ENCODE assay signal across 12 cellular contexts in the genomic region with DNA sequence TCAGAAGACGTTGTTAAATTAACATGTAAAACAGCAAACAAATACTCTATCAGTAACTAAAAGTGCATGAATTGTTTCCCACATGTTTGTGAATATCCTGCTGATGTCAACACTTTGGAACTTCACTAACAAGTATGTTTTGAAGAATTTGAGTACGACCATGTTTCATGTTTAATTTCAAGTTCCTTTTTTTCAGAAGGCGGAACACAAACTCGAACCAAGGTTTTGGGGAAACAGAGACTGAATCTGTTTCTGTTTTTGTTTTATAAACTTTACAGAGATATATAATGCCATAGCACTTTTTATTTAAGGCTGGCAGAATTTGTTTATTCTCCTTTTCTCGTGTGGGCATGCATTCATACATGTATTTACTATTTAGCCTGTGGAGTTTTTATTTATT.
DNase-seq lines count a peak whose midpoint lies in the region; ATAC-seq and TF ChIP-seq lines count a peak whose summit lies in the region.
"Had no signal": no experiment of that assay in that cellular context is flagged by ENCODE, and none has a peak within 500 bp of the region (broad histone marks: within the 10 kb centered on the region; RNA-seq: fewer than 3 reads in every experiment).

No MANE protein-coding gene starts in this region.

- POLR2A ChIA-PET in GM10248 (lab: Yijun Ruan, JAX) = no interaction called here

- H3K27ac Mint-ChIP-seq in HFFc6 = peak overlapping the region; percentile 63

- no peaks in the 10 kb centered on the region for H3K27me3 ChIP-seq in SJSA1 (replicated peaks)
- no peaks in the 10 kb centered on the region for H3K27me3 ChIP-seq in hepatocyte
- H3K27me3 ChIP-seq in gastrocnemius medialis = no peaks in the 10 kb centered on the region
- H3K27me3 ChIP-seq: suprapubic skin had no signal

- no peaks in the 10 kb centered on the region for H3K9me2 ChIP-seq in hepatocyte (replicated peaks; ENCODE audit: insufficient read depth)

- intact Hi-C loops in gastrocnemius medialis (cut with DNase I; ENCODE audit: low total_unique reads) = loop anchor here (2.0 to 5.0 kb wide), 2 partner anchors 109 to 513 kb away; no protein-coding TSS in a partner anchor

- peaks cover 49% of the 10 kb centered on the region for H3K4me1 ChIP-seq in SJSA1 (replicated peaks)
- H3K4me1 ChIP-seq in hepatocyte (ENCODE audit: insufficient read depth) = peaks cover 32% of the 10 kb centered on the region
- H3K4me1 ChIP-seq in gastrocnemius medialis = peaks cover 21 to 27% of the 10 kb centered on the region in 2 donors
- H3K4me1 ChIP-seq: suprapubic skin had no signal

- no peak for TF ChIP-seq POLR2A in gastrocnemius medialis (IDR thresholded peaks at IDR 0.05)

- H2AFZ ChIP-seq in hepatocyte = no peak overlapping the region

- TF ChIP-seq CTCF in HFFc6 (IDR thresholded peaks at IDR 0.05) = no peak
- no peak for TF ChIP-seq CTCF in hepatocyte (IDR thresholded peaks at IDR 0.05; ENCODE audit: poor library complexity)
- no peak for TF ChIP-seq CTCF in gastrocnemius medialis (IDR thresholded peaks at IDR 0.05 in 4 of 5, conservative IDR thresholded peaks at IDR 0.05 in 1 of 5)
- no peak for TF ChIP-seq CTCF in GM10248 (IDR thresholded peaks at IDR 0.05; ENCODE audit: control extremely low read depth, extremely low read depth, low read depth, missing control alignments)

- 70% methylated on average over 5 of the region's 5 CpGs for WGBS in hepatocyte (ENCODE audit: low lambda C conversion rate, missing lambda C conversion rate)

- H3K79me2 ChIP-seq in hepatocyte = no peaks in the 10 kb centered on the region

- CTCF ChIA-PET in GM10248 (lab: Yijun Ruan, JAX) = no interaction called here

- H3K9me3 ChIP-seq in SJSA1 (replicated peaks) (no peaks in the 10 kb centered on the region), hepatocyte (ENCODE audit: low read depth) (no peaks in the 10 kb centered on the region), gastrocnemius medialis (no peaks in the 10 kb centered on the region)
- H3K9me3 ChIP-seq: suprapubic skin had no signal

- no peaks in the 10 kb centered on the region for H3K9me3 Mint-ChIP-seq in HFFc6

- no peak for ATAC-seq in gastrocnemius medialis
- ATAC-seq in HG03045 (IDR thresholded peaks at IDR 0.05; ENCODE audit: unreplicated experiment) = no peak

- H4K20me1 ChIP-seq in hepatocyte (ENCODE audit: insufficient read depth, poor library complexity, severe bottlenecking) = no peaks in the 10 kb centered on the region

- H3K27ac ChIP-seq in SJSA1 (peak overlapping the region; percentile 58), hepatocyte (peak overlapping the region; percentile 41), gastrocnemius medialis (peak overlapping the region; percentile 59 to 66 (median 65))
- H3K27ac ChIP-seq: suprapubic skin had no signal

- no peaks in the 10 kb centered on the region for H3K36me3 ChIP-seq in SJSA1
- H3K36me3 ChIP-seq in hepatocyte (replicated peaks; ENCODE audit: insufficient read depth, low read depth) = no peaks in the 10 kb centered on the region
- H3K36me3 ChIP-seq in gastrocnemius medialis = no peaks in the 10 kb centered on the region
- H3K36me3 ChIP-seq: suprapubic skin had no signal

- H3K27me3 Mint-ChIP-seq in HFFc6 (ENCODE audit: insufficient read depth) = no peaks in the 10 kb centered on the region; the same call in 1 of the 2 replicates

- no peak overlapping the region for H3K4me2 ChIP-seq in hepatocyte

- DNase-seq in HFFc6 (no peak), SJSA1 (ENCODE audit: low read depth in 1 of 2, low spot score in 2 of 2) (peak in 1 of 2 experiments; percentile 50), hepatocyte (ENCODE audit: low spot score) (no peak), gastrocnemius medialis (no peak), GM10248 (ENCODE audit: extremely low spot score) (no peak), anterior cingulate cortex (lab: John Stamatoyannopoulos, UW) (no peak)
- DNase-seq in effector CD8-positive, alpha-beta T cell (lab: John Stamatoyannopoulos, UW) = no peak
- DNase-seq: aorta; DMS53; stimulated activated CD4-positive, alpha-beta T cell treated with anti-CD3 and anti-CD28 coated beads, Interleukin-2, amount 100 ng/mL, for 48 hours had no signal

- H3K4me3 ChIP-seq in SJSA1 = no peak overlapping the region
- no peak overlapping the region for H3K4me3 ChIP-seq in hepatocyte
- no peak overlapping the region for H3K4me3 ChIP-seq in gastrocnemius medialis
- H3K4me3 ChIP-seq: suprapubic skin had no signal

- in situ Hi-C loops in gastrocnemius medialis (cut with MboI; ENCODE audit: low sequenced_read_pairs in 4 of 4) = no loop called here

- peak overlapping the region; percentile 15; the same call in 1 of the 2 replicates for H3K4me3 Mint-ChIP-seq in HFFc6

- H3K36me3 Mint-ChIP-seq in HFFc6 (ENCODE audit: low read depth) = peaks cover 1% of the 10 kb centered on the region

- H3K4me1 Mint-ChIP-seq in HFFc6 (ENCODE audit: low read depth) = peaks cover 77% of the 10 kb centered on the region
